Comparison of ENCODE assay signal across 21 cellular contexts in genomic region chr5:87360132-87360531, GRCh38. TPM values are rescaled to one million over a fixed set of nuclear protein-coding genes. Genes with fewer than 3 reads are reported as not detected.
DNase-seq lines count a peak whose midpoint lies in the region; ATAC-seq and TF ChIP-seq lines count a peak whose summit lies in the region.
"Had no signal": no experiment of that assay in that cellular context is flagged by ENCODE, and none has a peak within 500 bp of the region (broad histone marks: within the 10 kb centered on the region; RNA-seq: fewer than 3 reads in every experiment).

No MANE protein-coding gene starts in this region.

- H3K4me3 ChIP-seq in GM23248, result no peak overlapping the region
- no peak overlapping the region for H3K4me3 ChIP-seq in brain microvascular endothelial cell (ENCODE audit: low read depth, low read length)
- H3K4me3 ChIP-seq: BLaER1, GM12878, GM23338 had no signal

- H4K20me1 ChIP-seq in GM23248 (ENCODE audit: insufficient read depth), result no peaks in the 10 kb centered on the region
- H4K20me1 ChIP-seq: BLaER1 had no signal

- no peaks in the 10 kb centered on the region for H3K9me3 ChIP-seq in GM23248 (ENCODE audit: low read depth)
- H3K9me3 ChIP-seq: Caco-2 had no signal

- H3K4me1 ChIP-seq in GM23248 (ENCODE audit: insufficient read depth), result peaks cover 13% of the 10 kb centered on the region
- H3K4me1 ChIP-seq: BLaER1, Caco-2 had no signal

- DNase-seq in GM23248, result no peak
- no peak for DNase-seq in epithelial cell of prostate (ENCODE audit: low read depth, low spot score)
- DNase-seq in mesenteric fat pad (ENCODE audit: low spot score), result peak; percentile 71
- DNase-seq in brain microvascular endothelial cell, result no peak
- no peak for DNase-seq in T-helper 2 cell treated with Interferon-gamma antibody and Interleukin-4, amounts not matched to agents 5 μg/mL and 100 μg/mL, for 36 hours (ENCODE audit: low spot score)
- no peak for DNase-seq in hepatic stellate cell (ENCODE audit: low spot score)
- DNase-seq: Caco-2; CD4-positive, CD25-positive, alpha-beta regulatory T cell; CD8-positive, alpha-beta T cell; DMS 273 treated with DMSO at 0.1 percent for 48 hours; DMS79; EL; GDM1; H9 had no signal

- no peak overlapping the region for H2AFZ ChIP-seq in GM23248
- H2AFZ ChIP-seq: GM23338 had no signal

- in situ Hi-C loops in GM23248 (cut with MboI) (no loop called here), brain microvascular endothelial cell (cut with HindIII; ENCODE audit: low pct_ligation_motif_present, low sequenced_read_pairs) (no loop called here)

- peaks cover 71% of the 10 kb centered on the region for H3K36me3 ChIP-seq in GM23248 (ENCODE audit: low read depth)
- H3K36me3 ChIP-seq in brain microvascular endothelial cell (replicated peaks), result peaks cover 6% of the 10 kb centered on the region

- H3K27ac ChIP-seq in GM23248 (peak overlapping the region; percentile 47; the same call in 1 of the 2 replicates), epithelial cell of prostate (peak overlapping the region; percentile 38), brain microvascular endothelial cell (no peak overlapping the region)
- H3K27ac ChIP-seq: BLaER1, C4-2B had no signal

- H3F3A ChIP-seq in GM23248 (ENCODE audit: insufficient read depth), result peaks cover 65% of the 10 kb centered on the region

- H3K9ac ChIP-seq in GM23248, result no peak overlapping the region
- H3K9ac ChIP-seq: BLaER1 had no signal

- H3K27me3 ChIP-seq in GM23248 (replicated peaks; ENCODE audit: insufficient read depth) (no peaks in the 10 kb centered on the region), brain microvascular endothelial cell (replicated peaks) (no peaks in the 10 kb centered on the region)
- H3K27me3 ChIP-seq: BLaER1 had no signal

- no peak overlapping the region for H3K4me2 ChIP-seq in GM23248 (ENCODE audit: unreplicated experiment)
- H3K4me2 ChIP-seq: BLaER1, GM23338 had no signal

- H3K4me3 Mint-ChIP-seq in T-helper 2 cell treated with Interferon-gamma antibody and Interleukin-4, amounts not matched to agents 5 μg/mL and 100 μg/mL, for 36 hours, result no peak overlapping the region
- H3K4me3 Mint-ChIP-seq: B cell; CD4-positive, CD25-positive, alpha-beta regulatory T cell; CD8-positive, alpha-beta T cell; GM23338; H9 had no signal

- H3K4me1 Mint-ChIP-seq in T-helper 2 cell treated with Interferon-gamma antibody and Interleukin-4, amounts not matched to agents 5 μg/mL and 100 μg/mL, for 36 hours (ENCODE audit: low read depth), result peaks cover 12% of the 10 kb centered on the region
- H3K4me1 Mint-ChIP-seq: B cell had no signal

- no peak for TF ChIP-seq CTCF in brain microvascular endothelial cell (IDR thresholded peaks at IDR 0.05; ENCODE audit: low read depth, low read length, missing control alignments)

- 98 to 99% methylated on average over 11 of the region's 11 CpGs for WGBS in GM23248 (ENCODE audit: low coverage in 1 of 2, low lambda C conversion rate in 2 of 2, missing lambda C conversion rate in 2 of 2), 2 experiments

- H3K27ac Mint-ChIP-seq in T-helper 2 cell treated with Interferon-gamma antibody and Interleukin-4, amounts not matched to agents 5 μg/mL and 100 μg/mL, for 36 hours, result no peak overlapping the region
- H3K27ac Mint-ChIP-seq: B cell; CD4-positive, CD25-positive, alpha-beta regulatory T cell; CD8-positive, alpha-beta T cell; GM23338; H9 had no signal

- H3K27me3 Mint-ChIP-seq in T-helper 2 cell treated with Interferon-gamma antibody and Interleukin-4, amounts not matched to agents 5 μg/mL and 100 μg/mL, for 36 hours (ENCODE audit: low read depth), result no peaks in the 10 kb centered on the region
- H3K27me3 Mint-ChIP-seq: B cell; CD4-positive, CD25-positive, alpha-beta regulatory T cell had no signal

- no peaks in the 10 kb centered on the region for H3K9me3 Mint-ChIP-seq in T-helper 2 cell treated with Interferon-gamma antibody and Interleukin-4, amounts not matched to agents 5 μg/mL and 100 μg/mL, for 36 hours
- H3K9me3 Mint-ChIP-seq: CD8-positive, alpha-beta T cell; GM23338; H9 had no signal

- H3K9me2 ChIP-seq in GM23248 (ENCODE audit: insufficient read depth), result no peaks in the 10 kb centered on the region

- ATAC-seq in HG03442 (IDR thresholded peaks at IDR 0.05; ENCODE audit: unreplicated experiment), result no peak
- ATAC-seq: CD8-positive, alpha-beta T cell; GM12878; GM23338; HCT116 had no signal

- peaks cover 47% of the 10 kb centered on the region for H3K79me2 ChIP-seq in GM23248 (ENCODE audit: insufficient read depth)

- H3K36me3 Mint-ChIP-seq in T-helper 2 cell treated with Interferon-gamma antibody and Interleukin-4, amounts not matched to agents 5 μg/mL and 100 μg/mL, for 36 hours (ENCODE audit: low read depth), result peaks cover 47% of the 10 kb centered on the region

RNA-seq across cellular contexts. Expression of gene CCNH, which starts 52.6 kb away (rescaled TPM):
- 37.7 and 69.7 TPM in 2 replicates for total RNA-seq in GM23248 (2014; rRNA removed; shearing (Covaris generic))
- polyA plus RNA-seq in GM23248 (2016; fragmentation: Nextera tagmentation; extraction: Ambion mirVana), result 54.3 and 60.2 TPM in 2 replicates
- 151 TPM for total RNA-seq in mesenteric fat pad
